1 cellular context compared by ENCODE assay signal in genomic region chr17:18004901-18005305, GRCh38.
TF ChIP-seq lines count a peak whose summit lies in the region.

No MANE protein-coding gene starts in this region.

TF ChIP-seq in K562, 482 proteins besides CTCF, POLR2A, EP300 and RAD21:
- no peak for TF ChIP-seq TGIF2 (CRISPR knock-in tag; IDR thresholded peaks at IDR 0.05)
- TF ChIP-seq ZNF583 (CRISPR knock-in tag; IDR thresholded peaks at IDR 0.05): no peak
- no peak for TF ChIP-seq ZNF699 (CRISPR knock-in tag; IDR thresholded peaks at IDR 0.05; ENCODE audit: insufficient replicate concordance)
- TF ChIP-seq ZNF586 (CRISPR knock-in tag; conservative IDR thresholded peaks at IDR 0.05): no peak
- no peak for TF ChIP-seq NR0B1 (IDR thresholded peaks at IDR 0.05; ENCODE audit: partially characterized antibody)
- no peak for TF ChIP-seq ETS1 (conservative IDR thresholded peaks at IDR 0.05; ENCODE audit: control insufficient read depth, low read depth, low read length)
- no peak for TF ChIP-seq SRSF1 (IDR thresholded peaks at IDR 0.05; ENCODE audit: low read depth, low read length)
- TF ChIP-seq KHSRP (IDR thresholded peaks at IDR 0.05): no peak
- no peak for TF ChIP-seq ZFP36 (IDR thresholded peaks at IDR 0.05; ENCODE audit: low read depth, low read length, partially characterized antibody)
- TF ChIP-seq ARNT (IDR thresholded peaks at IDR 0.05): no peak
